In the genomic region with DNA sequence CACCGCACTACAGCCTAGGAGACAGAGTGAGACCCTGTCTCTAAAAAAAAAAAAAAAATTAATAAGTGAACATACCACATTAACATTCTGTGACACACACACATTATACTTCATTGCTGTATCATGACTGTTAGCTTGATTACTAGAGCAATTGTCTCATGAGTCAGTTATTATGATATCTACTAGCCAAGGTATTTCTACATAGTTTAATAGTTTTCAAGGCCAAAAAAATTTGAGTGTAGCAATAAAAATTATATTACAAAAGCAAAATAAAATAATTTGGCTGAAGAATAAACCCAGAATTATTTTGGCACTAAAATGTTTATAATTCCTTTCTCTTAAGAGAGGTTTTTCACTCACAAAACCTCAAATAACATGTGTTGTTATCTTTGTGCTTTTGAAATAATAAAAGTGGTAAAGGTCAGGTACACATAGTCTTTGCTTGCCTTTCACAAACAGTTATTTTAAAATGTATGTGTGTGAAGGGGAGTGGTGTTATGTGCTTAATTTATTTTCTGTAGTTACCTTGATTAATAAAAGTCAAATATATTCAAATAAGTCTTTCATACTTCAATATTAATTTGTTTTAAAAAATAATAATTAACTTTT, we compare ENCODE assay signal across 18 cellular contexts.
DNase-seq lines count a peak whose midpoint lies in the region; ATAC-seq and TF ChIP-seq lines count a peak whose summit lies in the region.
"Had no signal": no experiment of that assay in that cellular context is flagged by ENCODE, and none has a peak within 500 bp of the region (broad histone marks: within the 10 kb centered on the region; RNA-seq: fewer than 3 reads in every experiment).

No MANE protein-coding gene starts in this region.

- H3K4me1 ChIP-seq in right atrium auricular region: no peaks in the 10 kb centered on the region
- peaks cover 0 to 56% (median 18%) of the 10 kb centered on the region in 4 donors for H3K4me1 ChIP-seq in tibial artery
- H3K4me1 ChIP-seq in SJCRH30: no peaks in the 10 kb centered on the region

- no peaks in the 10 kb centered on the region for H3K36me3 ChIP-seq in right atrium auricular region
- H3K36me3 ChIP-seq in tibial artery: no peaks in the 10 kb centered on the region
- no peaks in the 10 kb centered on the region for H3K36me3 ChIP-seq in SJCRH30
- H3K36me3 ChIP-seq: cardiac muscle cell had no signal

- intact Hi-C loops in left ventricle myocardium superior (cut with micrococcal nuclease) (no loop called here), tibial artery (cut with DNase I; ENCODE audit: low total_unique reads) (no loop called here)

- DNase-seq in left ventricle myocardium superior (no peak), right atrium auricular region (ENCODE audit: low spot score) (no peak), astrocyte of the spinal cord (ENCODE audit: low read depth, low spot score) (peak; percentile 13), iris pigment epithelial cell (ENCODE audit: low read depth) (peak; percentile 60), tibial artery (no peak), NCI-H510A (lab: John Stamatoyannopoulos, UW) (no peak), SJCRH30 (no peak), cerebellar cortex (ENCODE audit: low spot score) (no peak)
- DNase-seq: activated gamma-delta T cell treated with Interleukin-2 at 50 U/mL for 16 hours; effector memory CD4-positive, alpha-beta T cell; NCI-H2081; NCI-H748 treated with DMSO at 0.1 percent for 48 hours; RPMI8226; stimulated activated CD4-positive, alpha-beta T cell treated with anti-CD3 and anti-CD28 coated beads, Interleukin-12 subunit alpha, Interleukin-12 subunit beta, amount 100 ng/mL, for 4 hours; T-helper 17 cell had no signal

- no peak for TF ChIP-seq CTCF in right atrium auricular region (IDR thresholded peaks at IDR 0.05)
- TF ChIP-seq CTCF in astrocyte of the spinal cord (IDR thresholded peaks at IDR 0.05; ENCODE audit: low read depth, low read length): no peak
- no peak for TF ChIP-seq CTCF in tibial artery (IDR thresholded peaks at IDR 0.05)

- peak; percentile 42 for ATAC-seq in left ventricle myocardium superior
- ATAC-seq: A549; activated CD4-positive, CD25-positive, alpha-beta regulatory T cell treated with anti-CD3 and anti-CD28 coated beads, Interleukin-2, amount 50 U/mL, for 24 hours; T-helper 17 cell had no signal

- H3K4me3 ChIP-seq in right atrium auricular region (no peak overlapping the region), astrocyte of the spinal cord (ENCODE audit: low read depth, low read length) (no peak overlapping the region), tibial artery (no peak overlapping the region), SJCRH30 (no peak overlapping the region)
- H3K4me3 ChIP-seq: A549, cardiac muscle cell had no signal

- no peaks in the 10 kb centered on the region for H3K27me3 ChIP-seq in right atrium auricular region
- no peaks in the 10 kb centered on the region for H3K27me3 ChIP-seq in tibial artery
- no peaks in the 10 kb centered on the region for H3K27me3 ChIP-seq in SJCRH30
- H3K27me3 ChIP-seq: cardiac muscle cell had no signal

- H3K27ac ChIP-seq in right atrium auricular region: no peak overlapping the region
- peak overlapping the region; percentile 46 to 56 for H3K27ac ChIP-seq in tibial artery
- H3K27ac ChIP-seq in SJCRH30: no peak overlapping the region
- H3K27ac ChIP-seq: A549, cardiac muscle cell had no signal

- H3K9me3 ChIP-seq in right atrium auricular region (no peaks in the 10 kb centered on the region), tibial artery (no peaks in the 10 kb centered on the region), SJCRH30 (replicated peaks) (no peaks in the 10 kb centered on the region)
- H3K9me3 ChIP-seq: A549 had no signal

- in situ Hi-C loops in astrocyte of the spinal cord (cut with HindIII; ENCODE audit: low sequenced_read_pairs): no loop called here

Comparison
In these comparisons a context has a peak if more than half of its experiments do, and no peak if none do; other contexts are left out.
1. DNase-seq: peak in astrocyte of the spinal cord (single experiment) and iris pigment epithelial cell (single experiment); none in left ventricle myocardium superior (single experiment), right atrium auricular region (single experiment), tibial artery (0 of 2), NCI-H510A (single experiment), SJCRH30 (0 of 2) and cerebellar cortex (single experiment).
2. H3K27ac ChIP-seq: peak in tibial artery (2 of 2); none in right atrium auricular region (0 of 2) and SJCRH30 (single experiment).